In genomic region chr12:124568431-124569374, GRCh38 we compare ENCODE assay signal across 8 cellular contexts. TPM values are rescaled to one million over a fixed set of nuclear protein-coding genes. Genes with fewer than 3 reads are reported as not detected.
DNase-seq lines count a peak whose midpoint lies in the region; ATAC-seq, FAIRE-seq and TF ChIP-seq lines count a peak whose summit lies in the region.

No MANE protein-coding gene starts in this region.

- H3K27ac ChIP-seq in prostate gland, result peak overlapping the region; percentile 87 to 88

- ATAC-seq in GM21576 (IDR thresholded peaks at IDR 0.05; ENCODE audit: unreplicated experiment) (peak; percentile 22), HG03039 (IDR thresholded peaks at IDR 0.05; ENCODE audit: unreplicated experiment) (no peak)

- H3K36me3 ChIP-seq in prostate gland, result no peaks in the 10 kb centered on the region

- 25% methylated on average over 28 of the region's 28 CpGs for WGBS in prostate gland

- H3K27me3 ChIP-seq in prostate gland (replicated peaks; ENCODE audit: insufficient read depth), result no peaks in the 10 kb centered on the region

- no peak overlapping the region for H3K4me3 ChIP-seq in prostate gland

- TF ChIP-seq CTCF in D721Med (IDR thresholded peaks at IDR 0.05; ENCODE audit: insufficient read depth, missing control alignments), result peak; percentile 52
- peak; percentile 7 to 48 (median 29) for TF ChIP-seq CTCF in prostate gland (IDR thresholded peaks at IDR 0.05)

- FAIRE-seq in D721Med (lab: Jason Lieb, UNC), result no peak

- no peak for DNase-seq in D721Med (ENCODE audit: insufficient read length, low spot score)
- peak; percentile 33 for DNase-seq in NCI-H510A treated with DMSO at 0.1 percent for 48 hours (lab: John Stamatoyannopoulos, UW)
- peak in 50 of 58 donors; percentile 24 to 78 (median 54) for DNase-seq in anterior cingulate cortex (lab: John Stamatoyannopoulos, UW)
- DNase-seq in hepatic stellate cell (ENCODE audit: low spot score), result peak; percentile 94
- peak; percentile 46 for DNase-seq in prostate gland (ENCODE audit: low spot score)
- DNase-seq in HPDE6-E6E7 (ENCODE audit: extremely low spot score), result no peak

- no peak for TF ChIP-seq POLR2A in prostate gland (IDR thresholded peaks at IDR 0.05)

- no peaks in the 10 kb centered on the region for H3K9me3 ChIP-seq in prostate gland

- intact Hi-C loops in prostate gland (cut with DNase I), result loop anchor here (1.0 to 10.0 kb wide), 6 partner anchors 51 to 534 kb away; no protein-coding TSS in a partner anchor

- H3K4me1 ChIP-seq in prostate gland (replicated peaks), result peaks cover 16% of the 10 kb centered on the region

RNA-seq across cellular contexts. Expression of gene NCOR2, which starts 1.3 kb away (rescaled TPM):
- total RNA-seq in prostate gland, result 100 to 1,000 TPM; 184 to 306 TPM

Comparison
In these comparisons a context has a peak if more than half of its experiments do, and no peak if none do; other contexts are left out.
1. DNase-seq: peak in NCI-H510A treated with DMSO at 0.1 percent for 48 hours (single experiment), anterior cingulate cortex (50 of 58), hepatic stellate cell (single experiment) and prostate gland (single experiment); none in D721Med (single experiment) and HPDE6-E6E7 (single experiment).